Comparison of ENCODE assay signal across 7 cellular contexts in the genomic region with DNA sequence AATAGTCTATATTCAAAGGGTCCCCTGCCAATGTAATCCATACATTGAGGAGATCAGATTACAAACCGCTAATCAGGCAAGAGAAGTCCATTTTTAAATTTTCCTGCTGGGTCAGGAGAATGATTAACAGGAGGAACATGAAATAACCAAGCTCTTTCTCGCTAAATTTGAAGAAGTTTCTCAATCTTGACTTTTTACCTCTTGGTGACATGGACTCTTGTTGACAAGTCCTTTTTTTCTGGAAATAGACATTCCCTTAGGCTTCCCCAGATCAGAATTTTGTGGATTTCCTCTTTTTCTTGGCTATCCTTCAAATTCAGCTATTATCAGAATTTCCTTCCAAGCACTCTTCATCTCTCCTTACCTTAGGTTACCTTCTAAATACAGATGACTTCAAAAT.
"Had no signal": no experiment of that assay in that cellular context is flagged by ENCODE, and none has a peak within 500 bp of the region (broad histone marks: within the 10 kb centered on the region; RNA-seq: fewer than 3 reads in every experiment).

No MANE protein-coding gene starts in this region.

- H3K4me3 ChIP-seq: GM23338 had no signal

- FAIRE-seq: H1, H54, HTR-8/SVneo had no signal

- DNase-seq: H9, HCEC 1CT, KBM-7 had no signal

- H3K4me2 ChIP-seq: GM23338 had no signal

- ATAC-seq: GM23338 had no signal

- H2AFZ ChIP-seq: GM23338 had no signal
